1 cellular context compared by ENCODE assay signal in genomic region chr22:36442506-36443197, GRCh38.
TF ChIP-seq lines count a peak whose summit lies in the region.

No MANE protein-coding gene starts in this region.

TF ChIP-seq in HepG2, 621 proteins besides CTCF, POLR2A, EP300 and RAD21:
- TF ChIP-seq TBX2 (CRISPR knock-in tag; IDR thresholded peaks at IDR 0.05; ENCODE audit: borderline replicate concordance) (0 out of 2 replicates have a peak, but pooled peaks have one; percentile 28), FIP1L1 (IDR thresholded peaks at IDR 0.05; ENCODE audit: borderline replicate concordance, insufficient read depth, low read depth, low read length) (no peak), ZNF687 (CRISPR knock-in tag; IDR thresholded peaks at IDR 0.05) (peak; percentile 24; the same call in 1 of the 2 replicates), ZNF629 (CRISPR knock-in tag; conservative IDR thresholded peaks at IDR 0.05) (0 out of 2 replicates have a peak, but pooled peaks have one; percentile 29)
TF ChIP-seq in HepG2: peak in this region for 3.
